ENCODE assay signal across 1 cellular context in genomic region chr9:69672828-69673640, GRCh38.
A peak's percentile ranks its signal among the peaks of the same experiment; 100 is the strongest.
TF ChIP-seq lines count a peak whose summit lies in the region.

No MANE protein-coding gene starts in this region.

TF ChIP-seq in HepG2, 621 proteins besides CTCF, POLR2A, EP300 and RAD21 (continued from another document and continues in another):
- TF ChIP-seq ZNF687 (CRISPR knock-in tag; IDR thresholded peaks at IDR 0.05) (peak; percentile 68), ZBTB14 (CRISPR knock-in tag; IDR thresholded peaks at IDR 0.05) (0 out of 2 replicates have a peak, but pooled peaks have one; percentile 56), HNRNPLL (IDR thresholded peaks at IDR 0.05; ENCODE audit: low read depth, low read length, poor library complexity, severe bottlenecking) (peak; percentile 57), PATZ1 (CRISPR knock-in tag; IDR thresholded peaks at IDR 0.05) (0 out of 2 replicates have a peak, but pooled peaks have one; percentile 12), ZNF124 (CRISPR knock-in tag; IDR thresholded peaks at IDR 0.05) (peak; percentile 55; the same call in 1 of the 2 replicates), LCORL (IDR thresholded peaks at IDR 0.05) (no peak), LCORL (CRISPR knock-in tag; IDR thresholded peaks at IDR 0.05) (peak; percentile 54; the same call in 1 of the 2 replicates), BRCA1 (CRISPR knock-in tag; IDR thresholded peaks at IDR 0.05) (no peak), FOSL2 (CRISPR knock-in tag; IDR thresholded peaks at IDR 0.05) (no peak), ZNF563 (CRISPR knock-in tag; IDR thresholded peaks at IDR 0.05) (0 out of 2 replicates have a peak, but pooled peaks have one; percentile 43), SALL1 (CRISPR knock-in tag; IDR thresholded peaks at IDR 0.05) (peak; percentile 55), REPIN1 (CRISPR knock-in tag; IDR thresholded peaks at IDR 0.05; ENCODE audit: borderline replicate concordance, low read depth) (peak; percentile 80), YEATS4 (CRISPR knock-in tag; IDR thresholded peaks at IDR 0.05; ENCODE audit: borderline replicate concordance) (0 out of 2 replicates have a peak, but pooled peaks have one; percentile 45), PHF8 (CRISPR knock-in tag; IDR thresholded peaks at IDR 0.05) (peak; percentile 37; the same call in 1 of the 2 replicates), ZNF672 (CRISPR knock-in tag; IDR thresholded peaks at IDR 0.05) (no peak), SMAD3 (CRISPR knock-in tag; IDR thresholded peaks at IDR 0.05) (no peak), IKZF5 (CRISPR knock-in tag; IDR thresholded peaks at IDR 0.05) (peak; percentile 57; the same call in 1 of the 2 replicates), ZNF574 (CRISPR knock-in tag; IDR thresholded peaks at IDR 0.05) (peak; percentile 71), NFRKB (IDR thresholded peaks at IDR 0.05) (no peak), SALL2 (CRISPR knock-in tag; IDR thresholded peaks at IDR 0.05) (0 out of 2 replicates have a peak, but pooled peaks have one; percentile 36), ZFY (CRISPR knock-in tag; IDR thresholded peaks at IDR 0.05) (peak; percentile 60; the same call in 1 of the 2 replicates), THAP9 (CRISPR knock-in tag; IDR thresholded peaks at IDR 0.05; ENCODE audit: borderline replicate concordance) (peak; percentile 23; the same call in 1 of the 2 replicates), MTF2 (CRISPR knock-in tag; IDR thresholded peaks at IDR 0.05; ENCODE audit: borderline replicate concordance) (0 out of 2 replicates have a peak, but pooled peaks have one; percentile 68), ZNF878 (CRISPR knock-in tag; IDR thresholded peaks at IDR 0.05) (0 out of 2 replicates have a peak, but pooled peaks have one; percentile 43), HOXA3 (CRISPR knock-in tag; IDR thresholded peaks at IDR 0.05) (peak; percentile 48), UBTF (CRISPR knock-in tag; IDR thresholded peaks at IDR 0.05) (peak; percentile 98), ZNF891 (CRISPR knock-in tag; IDR thresholded peaks at IDR 0.05) (0 out of 2 replicates have a peak, but pooled peaks have one; percentile 28), ZNF414 (CRISPR knock-in tag; IDR thresholded peaks at IDR 0.05) (no peak), MAZ (IDR thresholded peaks at IDR 0.05; ENCODE audit: borderline replicate concordance, low read depth, low read length) (no peak), MAZ (CRISPR knock-in tag; IDR thresholded peaks at IDR 0.05; ENCODE audit: low read depth) (no peak), ZNF619 (CRISPR knock-in tag; IDR thresholded peaks at IDR 0.05) (no peak), MED1 (CRISPR knock-in tag; IDR thresholded peaks at IDR 0.05) (peak; percentile 29; the same call in 1 of the 2 replicates), ETV5 (CRISPR knock-in tag; IDR thresholded peaks at IDR 0.05; ENCODE audit: borderline replicate concordance) (peak; percentile 41; the same call in 1 of the 2 replicates), ZNF430 (CRISPR knock-in tag; IDR thresholded peaks at IDR 0.05) (0 out of 2 replicates have a peak, but pooled peaks have one; percentile 33), KMT2A (CRISPR knock-in tag; IDR thresholded peaks at IDR 0.05) (0 out of 2 replicates have a peak, but pooled peaks have one; percentile 48), THAP11 (CRISPR knock-in tag; IDR thresholded peaks at IDR 0.05) (peak; percentile 46; the same call in 1 of the 2 replicates), SOX6 (IDR thresholded peaks at IDR 0.05) (no peak), SOX6 (CRISPR knock-in tag; IDR thresholded peaks at IDR 0.05) (peak; percentile 31; the same call in 1 of the 2 replicates), HDAC1 (CRISPR knock-in tag; IDR thresholded peaks at IDR 0.05) (peak; percentile 62; the same call in 1 of the 2 replicates), ZNF501 (CRISPR knock-in tag; IDR thresholded peaks at IDR 0.05) (peak; percentile 72), GATAD2A (CRISPR knock-in tag; IDR thresholded peaks at IDR 0.05) (0 out of 2 replicates have a peak, but pooled peaks have one; percentile 42)
